Comparison of ENCODE assay signal across 7 cellular contexts in the genomic region with DNA sequence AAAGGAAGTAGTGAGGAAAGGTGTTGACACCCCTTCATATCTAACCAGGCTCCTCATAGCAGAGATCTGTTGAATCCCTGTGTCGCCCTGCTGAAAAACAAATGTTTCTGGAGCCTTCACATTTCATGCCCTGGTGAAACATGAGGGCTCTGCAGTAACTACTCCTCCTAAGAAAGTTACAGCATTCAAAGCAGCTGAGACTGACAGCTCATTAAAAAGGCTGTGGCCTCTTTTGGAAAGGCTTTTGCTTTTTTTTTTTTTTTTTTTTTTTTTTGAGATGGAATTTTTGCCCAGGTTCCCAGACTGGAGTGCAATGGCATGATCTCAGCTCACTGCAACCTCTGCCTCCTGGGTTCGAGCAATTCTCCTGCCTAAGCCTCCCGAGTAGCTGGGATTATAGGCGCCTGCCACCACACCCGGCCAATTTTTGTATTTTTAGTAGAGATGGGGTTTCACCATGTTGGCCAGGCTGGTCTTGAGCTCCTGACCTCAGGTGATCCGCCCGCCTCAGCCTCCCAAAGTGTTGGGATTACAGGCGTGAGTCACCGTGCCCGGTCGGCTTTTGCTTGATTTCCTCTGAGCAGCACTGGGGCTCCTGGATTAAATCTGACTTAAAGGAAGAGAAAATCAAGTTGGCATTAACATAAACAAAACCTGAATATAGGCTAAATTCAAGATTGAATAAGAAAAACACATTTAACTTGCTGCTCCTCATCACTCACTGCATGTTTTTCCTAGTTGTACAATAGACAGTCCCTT.
A peak's percentile ranks its signal among the peaks of the same experiment; 100 is the strongest.
DNase-seq lines count a peak whose midpoint lies in the region; ATAC-seq, FAIRE-seq and TF ChIP-seq lines count a peak whose summit lies in the region.
"Not testable (repeated sequence)": the region's sequence is repeated elsewhere in the genome, so short reads cannot be mapped to it uniquely, and the experiment has no call there.

No MANE protein-coding gene starts in this region.

- not testable (repeated sequence) for H3K9ac ChIP-seq in GM23248; IMR-90 (ENCODE audit: low read depth, low read length); keratinocyte (ENCODE audit: control insufficient read depth, extremely low read depth, insufficient read depth, low read length)
- H3K9ac ChIP-seq in adipocyte (ENCODE audit: low read length): peak overlapping the region; percentile 76

- not testable (repeated sequence) for H3K23ac ChIP-seq in IMR-90 (ENCODE audit: low read depth, low read length)

- H2AK9ac ChIP-seq in IMR-90 (replicated peaks; ENCODE audit: low read depth, low read length, poor library complexity): not testable (repeated sequence)

- not testable (repeated sequence) for H4K5ac ChIP-seq in IMR-90 (ENCODE audit: low read depth, low read length)

- H3K14ac ChIP-seq in IMR-90 (replicated peaks; ENCODE audit: low read depth, low read length): peak overlapping the region; percentile 5; the same call in 1 of the 2 replicates

- 0 out of 3 replicates have a peak overlapping the region, but pooled peaks have one; percentile 61 for H2BK15ac ChIP-seq in IMR-90 (ENCODE audit: low read depth, low read length)

- BruUV-seq in IMR-90 (replicated peaks; lab: Mats Ljungman, UMichigan); PC-9 (replicated peaks; lab: Mats Ljungman, UMichigan): not testable (repeated sequence)

- H2AK5ac ChIP-seq in IMR-90 (ENCODE audit: low read depth, low read length): not testable (repeated sequence)

- POLR2A ChIA-PET in IMR-90 (lab: Charles Lee; ENCODE audit: unreplicated experiment): interaction anchor here (0.6 kb wide), 1 partner anchor 15 kb away, joined by 23 read pairs; no protein-coding TSS in a partner anchor
- POLR2A ChIA-PET in PC-9 (lab: Charles Lee; ENCODE audit: unreplicated experiment): not testable (repeated sequence)

- TF ChIP-seq CTCF in IMR-90 (conservative IDR thresholded peaks at IDR 0.05; ENCODE audit: low read depth, low read length); PC-9 (conservative IDR thresholded peaks at IDR 0.05); epithelial cell of esophagus (IDR thresholded peaks at IDR 0.05; ENCODE audit: insufficient read depth, low read depth, low read length, missing control alignments); keratinocyte (optimal IDR thresholded peaks at IDR 0.05 in 1 of 3, IDR thresholded peaks at IDR 0.05 in 1 of 3, conservative IDR thresholded peaks at IDR 0.05 in 1 of 3; ENCODE audit: extremely low read depth in 1 of 3, insufficient read depth in 2 of 3, low read length in 3 of 3): not testable (repeated sequence)

- TF ChIP-seq POLR2A in IMR-90 (IDR thresholded peaks at IDR 0.05; ENCODE audit: low read depth, low read length): not testable (repeated sequence)

- H3K79me2 ChIP-seq in GM23248 (ENCODE audit: insufficient read depth); PC-9 (ENCODE audit: low read depth); keratinocyte (ENCODE audit: control insufficient read depth, insufficient read depth, low read length): not testable (repeated sequence)

- not testable (repeated sequence) for H3K36me3 ChIP-seq in GM23248 (ENCODE audit: low read depth); IMR-90 (ENCODE audit: control insufficient read depth, insufficient read depth, low read length); PC-9 (ENCODE audit: low read depth); adipocyte (ENCODE audit: control insufficient read depth, insufficient read depth, low read length, severe bottlenecking); keratinocyte (ENCODE audit: control insufficient read depth in 2 of 2, extremely low read depth in 1 of 2, insufficient read depth in 2 of 2, low read length in 2 of 2)

- CTCF ChIA-PET in IMR-90 (lab: Yijun Ruan, JAX) (interaction anchor here (0.6 to 1.1 kb wide), 3 partner anchors 10 to 100 kb away, joined by 3 read pairs; no protein-coding TSS in a partner anchor), PC-9 (lab: Charles Lee) (interaction anchor here (0.6 kb wide), 2 partner anchors 59 to 124 kb away, joined by 10 to 15 read pairs; no protein-coding TSS in a partner anchor)

- not testable (repeated sequence) for H3K9me3 ChIP-seq in GM23248 (ENCODE audit: low read depth); IMR-90 (ENCODE audit: control insufficient read depth, insufficient read depth, low read length); PC-9 (ENCODE audit: insufficient read depth, low read depth); adipocyte (ENCODE audit: control insufficient read depth, low read length); keratinocyte (ENCODE audit: control insufficient read depth, low read depth, low read length)

- intact Hi-C loops in IMR-90 (cut with micrococcal nuclease); PC-9 (cut with micrococcal nuclease; ENCODE audit: unreplicated experiment): not testable (repeated sequence)

- peak overlapping the region; percentile 5 for H4K91ac ChIP-seq in IMR-90 (ENCODE audit: insufficient read depth, low read depth, low read length)

- peaks cover 48% of the 10 kb centered on the region for H3K4me1 ChIP-seq in GM23248 (ENCODE audit: insufficient read depth)
- H3K4me1 ChIP-seq in IMR-90 (ENCODE audit: control insufficient read depth, insufficient read depth, low read length): peaks cover 20% of the 10 kb centered on the region
- peaks cover 28% of the 10 kb centered on the region for H3K4me1 ChIP-seq in PC-9 (replicated peaks; ENCODE audit: insufficient read depth)
- H3K4me1 ChIP-seq in adipocyte (ENCODE audit: control insufficient read depth, insufficient read depth, low read length): peaks cover 60% of the 10 kb centered on the region
- peaks cover 29% of the 10 kb centered on the region for H3K4me1 ChIP-seq in keratinocyte (ENCODE audit: control insufficient read depth, extremely low read depth, insufficient read depth, low read length)

- WGBS in GM23248 (ENCODE audit: low coverage in 1 of 2, low lambda C conversion rate in 2 of 2, missing lambda C conversion rate in 2 of 2), 2 experiments: 86 to 90% methylated on average over 11 of the region's 11 CpGs
- no CpG with 5 or more reads among the region's 11 CpGs for WGBS in IMR-90 (ENCODE audit: extremely low coverage in 2 of 2, insufficient read length in 1 of 2), 2 experiments

- H3K27ac ChIP-seq in GM23248: peak overlapping the region; percentile 67
- not testable (repeated sequence) for H3K27ac ChIP-seq in IMR-90 (ENCODE audit: insufficient read depth, low read length)
- H3K27ac ChIP-seq in PC-9: peak overlapping the region; percentile 73
- H3K27ac ChIP-seq in keratinocyte (ENCODE audit: control insufficient read depth, insufficient read depth, low read length): peak overlapping the region; percentile 74

- H3K4me3 ChIP-seq in GM23248; IMR-90 (ENCODE audit: insufficient read depth, low read depth, low read length); PC-9; adipocyte (ENCODE audit: low read length); epithelial cell of esophagus (ENCODE audit: low read length); keratinocyte (ENCODE audit: control insufficient read depth in 2 of 3, extremely low read depth in 1 of 3, insufficient read depth in 2 of 3, low read depth in 1 of 3, low read length in 3 of 3): not testable (repeated sequence)

- H2BK120ac ChIP-seq in IMR-90 (ENCODE audit: low read depth, low read length): peak overlapping the region; percentile 84; the same call in 1 of the 2 replicates

- not testable (repeated sequence) for H3K79me1 ChIP-seq in IMR-90 (ENCODE audit: low read depth in 1 of 2, low read length in 2 of 2)

- not testable (repeated sequence) for H3K9me2 ChIP-seq in GM23248 (ENCODE audit: insufficient read depth); PC-9 (ENCODE audit: insufficient read depth)

- H3K4me2 ChIP-seq in GM23248 (ENCODE audit: unreplicated experiment): peak overlapping the region; percentile 43
- not testable (repeated sequence) for H3K4me2 ChIP-seq in IMR-90 (ENCODE audit: low read depth, low read length); PC-9; keratinocyte (ENCODE audit: control insufficient read depth, extremely low read depth, insufficient read depth, low read depth, low read length)

- H2BK5ac ChIP-seq in IMR-90 (ENCODE audit: low read depth, low read length, poor library complexity, severe bottlenecking): peak overlapping the region; percentile 6

- H3K18ac ChIP-seq in IMR-90 (ENCODE audit: low read depth, low read length): peak overlapping the region; percentile 30; the same call in 1 of the 2 replicates

- dilution Hi-C loops in IMR-90 (cut with HindIII; ENCODE audit: low sequenced_read_pairs, unreplicated experiment); keratinocyte (cut with MboI; ENCODE audit: extremely low pct_ligation_motif_present, low sequenced_read_pairs): not testable (repeated sequence)

- H3K56ac ChIP-seq in IMR-90 (ENCODE audit: extremely low read depth, insufficient read depth, low read length): not testable (repeated sequence)

- not testable (repeated sequence) for H4K20me1 ChIP-seq in GM23248 (ENCODE audit: insufficient read depth); IMR-90 (ENCODE audit: insufficient read depth, low read length); PC-9 (ENCODE audit: insufficient read depth); keratinocyte (ENCODE audit: control insufficient read depth, extremely low read depth, insufficient read depth, low read length)

- H3K4ac ChIP-seq in IMR-90 (ENCODE audit: low read depth, low read length): not testable (repeated sequence)

- not testable (repeated sequence) for FAIRE-seq in keratinocyte (lab: Jason Lieb, UNC)

- peak overlapping the region; percentile 29 to 86; a peak in 3 of 4 replicates for H4K8ac ChIP-seq in IMR-90 (ENCODE audit: low read depth in 2 of 2, low read length in 2 of 2)

- not testable (repeated sequence) for H3K27me3 ChIP-seq in GM23248 (replicated peaks; ENCODE audit: insufficient read depth); IMR-90 (ENCODE audit: control insufficient read depth, insufficient read depth, low read length); PC-9 (ENCODE audit: insufficient read depth, low read depth); adipocyte (replicated peaks; ENCODE audit: control insufficient read depth, insufficient read depth, low read length); keratinocyte (ENCODE audit: control insufficient read depth, extremely low read depth, insufficient read depth, low read length)

- H3K9me1 ChIP-seq in IMR-90 (ENCODE audit: insufficient read depth, low read length); keratinocyte (ENCODE audit: control insufficient read depth, extremely low read depth, insufficient read depth, low read length): not testable (repeated sequence)

- in situ Hi-C loops in GM23248 (cut with MboI): not testable (repeated sequence)
- in situ Hi-C loops in IMR-90 (cut with MboI; ENCODE audit: low sequenced_read_pairs): loop anchor here (25.0 kb wide), 1 partner anchor 683 kb away; a partner anchor contains a TSS

- peaks cover 27% of the 10 kb centered on the region for H3F3A ChIP-seq in GM23248 (ENCODE audit: insufficient read depth)
- not testable (repeated sequence) for H3F3A ChIP-seq in PC-9 (ENCODE audit: insufficient read depth, low read depth)

- TF ChIP-seq RAD21 in IMR-90 (IDR thresholded peaks at IDR 0.05; ENCODE audit: low read length): not testable (repeated sequence)

- not testable (repeated sequence) for H2AFZ ChIP-seq in GM23248; IMR-90 (replicated peaks; ENCODE audit: low read length, poor library complexity); PC-9; keratinocyte (ENCODE audit: control insufficient read depth, low read length)

- ATAC-seq in IMR-90 (ENCODE audit: low read depth): not testable (repeated sequence)

- peak overlapping the region; percentile 73 for H2BK20ac ChIP-seq in IMR-90 (ENCODE audit: low read depth, low read length)

- DNase-seq in A172 (ENCODE audit: low spot score): peak; percentile 16
- peak; percentile 20 for DNase-seq in GM23248
- DNase-seq in IMR-90; PC-9; adipocyte (ENCODE audit: low read depth); keratinocyte (ENCODE audit: low read depth, low spot score): not testable (repeated sequence)
- peak; percentile 39 for DNase-seq in epithelial cell of esophagus (ENCODE audit: low read depth)
